Comparison of ENCODE assay signal across 11 cellular contexts in the genomic region with DNA sequence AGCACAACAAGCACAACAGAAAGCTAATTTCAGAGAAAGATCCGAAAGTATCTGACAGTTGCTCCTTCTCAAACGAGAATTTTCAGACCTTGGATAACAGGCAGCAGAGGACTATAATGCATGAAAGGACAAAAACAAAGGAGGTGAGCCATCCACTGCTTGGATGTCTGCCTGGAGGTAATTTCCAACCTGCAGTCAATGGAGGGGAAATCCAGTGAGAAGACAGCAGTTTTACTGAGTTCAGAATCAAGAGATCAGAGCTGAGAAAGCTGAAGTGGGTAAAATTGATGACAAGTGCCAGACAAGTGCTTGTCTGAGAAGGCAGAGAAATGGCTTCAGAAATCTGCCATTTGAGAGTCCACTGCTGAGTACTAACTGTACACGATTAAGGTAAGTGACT. TPM values are rescaled to one million over a fixed set of nuclear protein-coding genes. Genes with fewer than 3 reads are reported as not detected.
DNase-seq lines count a peak whose midpoint lies in the region; ATAC-seq, FAIRE-seq and TF ChIP-seq lines count a peak whose summit lies in the region.
"Had no signal": no experiment of that assay in that cellular context is flagged by ENCODE, and none has a peak within 500 bp of the region (broad histone marks: within the 10 kb centered on the region; RNA-seq: fewer than 3 reads in every experiment).

No MANE protein-coding gene starts in this region.

- peaks cover 100% of the 10 kb centered on the region for H3K79me2 ChIP-seq in astrocyte (ENCODE audit: insufficient read depth, low read length)

- peak overlapping the region; percentile 24 for H3K4me3 Mint-ChIP-seq in activated naive CD4-positive, alpha-beta T cell treated with anti-CD3 and anti-CD28 coated beads, Interleukin-2, amount 50 U/mL, for 24 hours
- H3K4me3 Mint-ChIP-seq in activated naive CD4-positive, alpha-beta T cell treated with anti-CD3 and anti-CD28 coated beads, Interleukin-2, amount 10 ng/mL, durations not matched to agents 7 days and 5 days: no peak overlapping the region
- H3K4me3 Mint-ChIP-seq in astrocyte (ENCODE audit: unreplicated experiment): no peak overlapping the region
- H3K4me3 Mint-ChIP-seq in stimulated activated effector memory CD8-positive, alpha-beta T cell treated with anti-CD3 and anti-CD28 coated beads, Interleukin-12 subunit alpha, Interleukin-12 subunit beta, amount 100 ng/mL, for 72 hours: no peak overlapping the region
- H3K4me3 Mint-ChIP-seq: B cell had no signal

- no peak for TF ChIP-seq CTCF in astrocyte (IDR thresholded peaks at IDR 0.05; ENCODE audit: insufficient read depth, low read depth, low read length)
- TF ChIP-seq CTCF in suprapubic skin (IDR thresholded peaks at IDR 0.05): no peak

- H3K4me1 ChIP-seq in astrocyte (ENCODE audit: insufficient read depth, low read length) (peaks cover 16% of the 10 kb centered on the region), suprapubic skin (peaks cover 8% of the 10 kb centered on the region)

- H3K4me1 Mint-ChIP-seq in activated naive CD4-positive, alpha-beta T cell treated with anti-CD3 and anti-CD28 coated beads, Interleukin-2, amount 50 U/mL, for 24 hours: peaks cover 93% of the 10 kb centered on the region
- peaks cover 2% of the 10 kb centered on the region for H3K4me1 Mint-ChIP-seq in activated naive CD4-positive, alpha-beta T cell treated with anti-CD3 and anti-CD28 coated beads, Interleukin-2, amount 10 ng/mL, durations not matched to agents 7 days and 5 days
- peaks cover 23% of the 10 kb centered on the region for H3K4me1 Mint-ChIP-seq in astrocyte (ENCODE audit: low read depth, unreplicated experiment)
- H3K4me1 Mint-ChIP-seq in stimulated activated effector memory CD8-positive, alpha-beta T cell treated with anti-CD3 and anti-CD28 coated beads, Interleukin-12 subunit alpha, Interleukin-12 subunit beta, amount 100 ng/mL, for 72 hours: peaks cover 73% of the 10 kb centered on the region

- 53% methylated on average over 3 of the region's 3 CpGs for WGBS in suprapubic skin

- H3K36me3 Mint-ChIP-seq in activated naive CD4-positive, alpha-beta T cell treated with anti-CD3 and anti-CD28 coated beads, Interleukin-2, amount 50 U/mL, for 24 hours: peaks cover 55% of the 10 kb centered on the region
- H3K36me3 Mint-ChIP-seq in activated naive CD4-positive, alpha-beta T cell treated with anti-CD3 and anti-CD28 coated beads, Interleukin-2, amount 10 ng/mL, durations not matched to agents 7 days and 5 days: peaks cover 53% of the 10 kb centered on the region
- peaks cover 3% of the 10 kb centered on the region for H3K36me3 Mint-ChIP-seq in astrocyte (ENCODE audit: low read depth, unreplicated experiment)
- no peaks in the 10 kb centered on the region for H3K36me3 Mint-ChIP-seq in stimulated activated effector memory CD8-positive, alpha-beta T cell treated with anti-CD3 and anti-CD28 coated beads, Interleukin-12 subunit alpha, Interleukin-12 subunit beta, amount 100 ng/mL, for 72 hours

- CTCF ChIA-PET in activated naive CD4-positive, alpha-beta T cell treated with anti-CD3 and anti-CD28 coated beads, Interleukin-2, amount 10 ng/mL, durations not matched to agents 7 days and 5 days (lab: Charles Lee): no interaction called here

- TF ChIP-seq EP300 in suprapubic skin (IDR thresholded peaks at IDR 0.05): no peak

- H3K27ac Mint-ChIP-seq in activated naive CD4-positive, alpha-beta T cell treated with anti-CD3 and anti-CD28 coated beads, Interleukin-2, amount 50 U/mL, for 24 hours: peak overlapping the region; percentile 64
- no peak overlapping the region for H3K27ac Mint-ChIP-seq in activated naive CD4-positive, alpha-beta T cell treated with anti-CD3 and anti-CD28 coated beads, Interleukin-2, amount 10 ng/mL, durations not matched to agents 7 days and 5 days
- H3K27ac Mint-ChIP-seq in astrocyte (ENCODE audit: unreplicated experiment): no peak overlapping the region
- H3K27ac Mint-ChIP-seq in stimulated activated effector memory CD8-positive, alpha-beta T cell treated with anti-CD3 and anti-CD28 coated beads, Interleukin-12 subunit alpha, Interleukin-12 subunit beta, amount 100 ng/mL, for 72 hours: no peak overlapping the region
- H3K27ac Mint-ChIP-seq: B cell had no signal

- H3K27me3 Mint-ChIP-seq in activated naive CD4-positive, alpha-beta T cell treated with anti-CD3 and anti-CD28 coated beads, Interleukin-2, amount 50 U/mL, for 24 hours: no peaks in the 10 kb centered on the region
- no peaks in the 10 kb centered on the region for H3K27me3 Mint-ChIP-seq in activated naive CD4-positive, alpha-beta T cell treated with anti-CD3 and anti-CD28 coated beads, Interleukin-2, amount 10 ng/mL, durations not matched to agents 7 days and 5 days
- H3K27me3 Mint-ChIP-seq in astrocyte (ENCODE audit: low read depth, unreplicated experiment): no peaks in the 10 kb centered on the region
- H3K27me3 Mint-ChIP-seq: B cell had no signal

- ATAC-seq in HG03159 (IDR thresholded peaks at IDR 0.05; ENCODE audit: unreplicated experiment): peak; percentile 63
- peak; percentile 65 for ATAC-seq in stimulated activated effector memory CD8-positive, alpha-beta T cell treated with anti-CD3 and anti-CD28 coated beads, Interleukin-12 subunit alpha, Interleukin-12 subunit beta, amount 100 ng/mL, for 72 hours
- ATAC-seq: left ventricle myocardium superior had no signal

- peaks cover 26% of the 10 kb centered on the region for H3K9me3 Mint-ChIP-seq in activated naive CD4-positive, alpha-beta T cell treated with anti-CD3 and anti-CD28 coated beads, Interleukin-2, amount 50 U/mL, for 24 hours
- H3K9me3 Mint-ChIP-seq in activated naive CD4-positive, alpha-beta T cell treated with anti-CD3 and anti-CD28 coated beads, Interleukin-2, amount 10 ng/mL, durations not matched to agents 7 days and 5 days: peaks cover 31% of the 10 kb centered on the region
- H3K9me3 Mint-ChIP-seq in astrocyte (ENCODE audit: unreplicated experiment): no peaks in the 10 kb centered on the region
- peaks cover 4% of the 10 kb centered on the region for H3K9me3 Mint-ChIP-seq in stimulated activated effector memory CD8-positive, alpha-beta T cell treated with anti-CD3 and anti-CD28 coated beads, Interleukin-12 subunit alpha, Interleukin-12 subunit beta, amount 100 ng/mL, for 72 hours

- no peak for DNase-seq in activated naive CD4-positive, alpha-beta T cell treated with anti-CD3 and anti-CD28 coated beads, Interleukin-2, amount 10 ng/mL, durations not matched to agents 7 days and 5 days
- DNase-seq in astrocyte (ENCODE audit: low read depth) (no peak), activated gamma-delta T cell treated with Interleukin-2 at 50 U/mL for 16 hours (no peak), T-helper 9 cell (no peak), suprapubic skin (ENCODE audit: low spot score in 2 of 2) (no peak)
- no peak for DNase-seq in stimulated activated effector memory CD8-positive, alpha-beta T cell treated with anti-CD3 and anti-CD28 coated beads, Interleukin-12 subunit alpha, Interleukin-12 subunit beta, amount 100 ng/mL, for 72 hours (ENCODE audit: low spot score in 2 of 2)
- DNase-seq: left ventricle myocardium superior; stimulated activated CD4-positive, alpha-beta T cell treated with anti-CD3 and anti-CD28 coated beads, Interleukin-12 subunit alpha, Interleukin-12 subunit beta, amount 100 ng/mL, for 4 hours had no signal

- no peak overlapping the region for H3K4me3 ChIP-seq in astrocyte (ENCODE audit: insufficient read depth, low read depth, low read length)
- no peak overlapping the region for H3K4me3 ChIP-seq in suprapubic skin

- H3K27ac ChIP-seq in astrocyte (ENCODE audit: low read depth, low read length) (no peak overlapping the region), suprapubic skin (no peak overlapping the region)

- H3K4me2 ChIP-seq in astrocyte (ENCODE audit: low read length): peak overlapping the region; percentile 61

- H3K9ac ChIP-seq in astrocyte (ENCODE audit: low read length): peak overlapping the region; percentile 6

- H3K9me3 ChIP-seq in astrocyte (ENCODE audit: insufficient read depth, low read depth, low read length) (no peaks in the 10 kb centered on the region), suprapubic skin (no peaks in the 10 kb centered on the region)

- TF ChIP-seq POLR2A in suprapubic skin (IDR thresholded peaks at IDR 0.05): no peak

- no peak overlapping the region for H2AFZ ChIP-seq in astrocyte (ENCODE audit: low read depth, low read length)

- H3K36me3 ChIP-seq in astrocyte (ENCODE audit: insufficient read depth, low read length) (no peaks in the 10 kb centered on the region), suprapubic skin (no peaks in the 10 kb centered on the region)

- no peaks in the 10 kb centered on the region for H3K27me3 ChIP-seq in astrocyte (ENCODE audit: insufficient read depth, low read length)
- H3K27me3 ChIP-seq in suprapubic skin: no peaks in the 10 kb centered on the region

- peaks cover 91% of the 10 kb centered on the region for H4K20me1 ChIP-seq in astrocyte (ENCODE audit: insufficient read depth, low read length)

- no peak for FAIRE-seq in astrocyte (lab: Jason Lieb, UNC)

RNA-seq across cellular contexts. Expression of a gene that starts 22.1 kb away (rescaled TPM):
- total RNA-seq in astrocyte (102 and 109 TPM in 2 replicates), suprapubic skin (100 to 1,000 TPM in 1 of 4 donors, 10 to 100 TPM in 3; 64.0 to 100 (median 85.0) TPM)
